In the genomic region with DNA sequence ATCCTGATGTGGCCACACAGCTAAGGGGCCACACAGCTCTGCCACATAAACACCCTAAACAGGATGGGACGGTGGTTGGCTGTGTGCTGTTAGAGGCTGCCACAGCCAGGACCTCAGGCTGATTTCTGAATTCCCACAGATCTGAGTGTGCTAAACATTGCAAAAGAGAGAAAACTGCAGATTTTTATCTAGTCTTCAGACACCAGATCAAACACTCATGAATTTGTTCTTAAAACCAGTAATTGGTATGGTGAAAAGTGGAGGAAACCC, we compare ENCODE assay signal across 27 cellular contexts.
A peak's percentile ranks its signal among the peaks of the same experiment; 100 is the strongest.
DNase-seq lines count a peak whose midpoint lies in the region; ATAC-seq and TF ChIP-seq lines count a peak whose summit lies in the region.
"Had no signal": no experiment of that assay in that cellular context is flagged by ENCODE, and none has a peak within 500 bp of the region (broad histone marks: within the 10 kb centered on the region; RNA-seq: fewer than 3 reads in every experiment).

No MANE protein-coding gene starts in this region.

- H2BK120ac ChIP-seq in neuronal stem cell (ENCODE audit: low read depth, low read length) = no peak overlapping the region

- H3K9me3 Mint-ChIP-seq in WTC11 = no peaks in the 10 kb centered on the region
- H3K9me3 Mint-ChIP-seq in activated CD8-positive, alpha-beta T cell treated with anti-CD3 and anti-CD28 coated beads for 36 hours = peaks cover 3% of the 10 kb centered on the region
- H3K9me3 Mint-ChIP-seq: activated CD4-positive, alpha-beta T cell treated with anti-CD3 and anti-CD28 coated beads, Interleukin-2, amount 10 ng/mL, durations not matched to agents 24 days and 14 days; activated naive CD8-positive, alpha-beta T cell treated with anti-CD3 and anti-CD28 coated beads, Interleukin-2, amount 50 U/mL, for 24 hours; T-helper 2 cell treated with Interferon-gamma antibody and Interleukin-4, amounts not matched to agents 5 μg/mL and 100 μg/mL, for 36 hours had no signal

- H3K27me3 ChIP-seq in GM23248 (replicated peaks; ENCODE audit: insufficient read depth) = no peaks in the 10 kb centered on the region
- H3K27me3 ChIP-seq in neuronal stem cell (ENCODE audit: control insufficient read depth in 3 of 3, insufficient read depth in 3 of 3, low read depth in 1 of 3, low read length in 3 of 3) = no peaks in the 10 kb centered on the region
- H3K27me3 ChIP-seq: foreskin keratinocyte, stomach, tibial artery had no signal

- H3K4me2 ChIP-seq in GM23248 (ENCODE audit: unreplicated experiment) (no peak overlapping the region), neuronal stem cell (ENCODE audit: insufficient read depth, low read length, poor library complexity, severe bottlenecking) (no peak overlapping the region)

- peaks cover 40% of the 10 kb centered on the region for H3K27me3 Mint-ChIP-seq in WTC11 (ENCODE audit: low read depth)
- H3K27me3 Mint-ChIP-seq in activated CD8-positive, alpha-beta T cell treated with anti-CD3 and anti-CD28 coated beads for 36 hours = peaks cover 12% of the 10 kb centered on the region

- no peaks in the 10 kb centered on the region for H3K9me2 ChIP-seq in GM23248 (ENCODE audit: insufficient read depth)

- H3K4me1 Mint-ChIP-seq in WTC11 = peaks cover 95% of the 10 kb centered on the region
- peaks cover 8% of the 10 kb centered on the region for H3K4me1 Mint-ChIP-seq in activated CD8-positive, alpha-beta T cell treated with anti-CD3 and anti-CD28 coated beads for 36 hours (ENCODE audit: low read depth)

- DNase-seq in GM23248 = peak; percentile 34
- no peak for DNase-seq in WTC11 (ENCODE audit: low spot score)
- DNase-seq in fibroblast of villous mesenchyme (ENCODE audit: low read depth) = peak; percentile 6
- no peak for DNase-seq in neuronal stem cell (ENCODE audit: low spot score)
- DNase-seq in activated CD8-positive, alpha-beta memory T cell treated with anti-CD3 and anti-CD28 coated beads, Interleukin-2, amount 50 U/mL, for 48 hours = no peak
- DNase-seq in activated CD8-positive, alpha-beta T cell treated with anti-CD3 and anti-CD28 coated beads for 36 hours = no peak
- DNase-seq in NCI-H146 treated with DMSO at 0.1 percent for 48 hours (lab: John Stamatoyannopoulos, UW; ENCODE audit: unreplicated experiment) = no peak
- DNase-seq: activated CD4-positive, alpha-beta T cell treated with anti-CD3 and anti-CD28 coated beads, Interleukin-2, amount 10 ng/mL, durations not matched to agents 24 days and 14 days; activated naive CD8-positive, alpha-beta T cell treated with anti-CD3 and anti-CD28 coated beads, Interleukin-2, amount 50 U/mL, for 24 hours; activated T-cell treated with anti-CD3 and anti-CD28 coated beads, Interleukin-2, amount 50 U/mL, for 4 hours; DMS153; effector memory CD4-positive, alpha-beta T cell; foreskin keratinocyte; mesenchymal stem cell; NCI-H1092; NCI-H2081; NCI-H2227 treated with DMSO at 0.1 percent for 48 hours; NCI-H526 treated with DMSO at 0.1 percent for 48 hours; SHP77; stimulated activated CD8-positive, alpha-beta memory T cell treated with anti-CD3 and anti-CD28 coated beads, Interleukin-4, amount 100 ng/mL, for 48 hours; stomach; tibial artery had no signal

- no peak overlapping the region for H2BK12ac ChIP-seq in neuronal stem cell (ENCODE audit: low read length)

- H3K4me1 ChIP-seq in GM23248 (ENCODE audit: insufficient read depth) = peaks cover 19% of the 10 kb centered on the region
- H3K4me1 ChIP-seq in neuronal stem cell (ENCODE audit: control insufficient read depth in 2 of 2, insufficient read depth in 1 of 2, low read depth in 1 of 2, low read length in 2 of 2) = peaks cover 44 to 58% of the 10 kb centered on the region in 2 donors

- peaks cover 9% of the 10 kb centered on the region; the same call in 1 of the 2 replicates for H3F3A ChIP-seq in GM23248 (ENCODE audit: insufficient read depth)

- H4K20me1 ChIP-seq in GM23248 (ENCODE audit: insufficient read depth) = no peaks in the 10 kb centered on the region

- no peaks in the 10 kb centered on the region for H3K36me3 ChIP-seq in GM23248 (ENCODE audit: low read depth)
- no peaks in the 10 kb centered on the region for H3K36me3 ChIP-seq in neuronal stem cell (replicated peaks in 1 of 2; ENCODE audit: control insufficient read depth in 2 of 2, insufficient read depth in 2 of 2, low read length in 2 of 2)
- H3K36me3 ChIP-seq: stomach, tibial artery had no signal

- H3K79me1 ChIP-seq in neuronal stem cell (ENCODE audit: low read depth, low read length) = no peaks in the 10 kb centered on the region

- H3K9me3 ChIP-seq in GM23248 (ENCODE audit: low read depth) (no peaks in the 10 kb centered on the region), neuronal stem cell (replicated peaks in 1 of 2; ENCODE audit: control insufficient read depth in 2 of 2, insufficient read depth in 1 of 2, low read depth in 1 of 2, low read length in 2 of 2) (peaks cover 0 to 10% of the 10 kb centered on the region in 2 donors)
- H3K9me3 ChIP-seq: stomach had no signal

- H3K36me3 Mint-ChIP-seq in WTC11 = peaks cover 7% of the 10 kb centered on the region; the same call in 1 of the 2 replicates
- no peaks in the 10 kb centered on the region for H3K36me3 Mint-ChIP-seq in activated CD8-positive, alpha-beta T cell treated with anti-CD3 and anti-CD28 coated beads for 36 hours (ENCODE audit: low read depth)

- no peak overlapping the region for H3K4me3 Mint-ChIP-seq in WTC11
- no peak overlapping the region for H3K4me3 Mint-ChIP-seq in activated CD8-positive, alpha-beta T cell treated with anti-CD3 and anti-CD28 coated beads for 36 hours
- H3K4me3 Mint-ChIP-seq: activated CD4-positive, alpha-beta T cell treated with anti-CD3 and anti-CD28 coated beads, Interleukin-2, amount 10 ng/mL, durations not matched to agents 24 days and 14 days; activated naive CD8-positive, alpha-beta T cell treated with anti-CD3 and anti-CD28 coated beads, Interleukin-2, amount 50 U/mL, for 24 hours; activated T-cell treated with anti-CD3 and anti-CD28 coated beads, Interleukin-2, amount 50 U/mL, for 4 hours; T-helper 2 cell treated with Interferon-gamma antibody and Interleukin-4, amounts not matched to agents 5 μg/mL and 100 μg/mL, for 36 hours had no signal

- H4K91ac ChIP-seq in neuronal stem cell (ENCODE audit: low read depth, low read length, poor library complexity) = no peak overlapping the region

- intact Hi-C loops in activated CD8-positive, alpha-beta T cell treated with anti-CD3 and anti-CD28 coated beads for 36 hours (cut with micrococcal nuclease) = no loop called here

- no peak overlapping the region for H3K23ac ChIP-seq in neuronal stem cell (ENCODE audit: low read depth, low read length, poor library complexity)

- no peak overlapping the region; the same call in 1 of the 2 replicates for H2AFZ ChIP-seq in GM23248
- no peak overlapping the region for H2AFZ ChIP-seq in neuronal stem cell (ENCODE audit: low read length)

- WGBS in GM23248 (ENCODE audit: low coverage in 1 of 2, low lambda C conversion rate in 2 of 2, missing lambda C conversion rate in 2 of 2), 2 experiments = 65 to 67% methylated on average over 1 of the region's 1 CpG
- no CpG with 5 or more reads among the region's 1 CpG for WGBS in neuronal stem cell (ENCODE audit: extremely low coverage in 2 of 2, insufficient read length in 2 of 2, insufficient replicate concordance in 1 of 2), 2 donors

- H2BK15ac ChIP-seq in neuronal stem cell (ENCODE audit: low read length) = no peak overlapping the region

- H3K18ac ChIP-seq in neuronal stem cell (ENCODE audit: low read length) = peak overlapping the region; percentile 68

- TF ChIP-seq CTCF in WTC11 (IDR thresholded peaks at IDR 0.05) (no peak), fibroblast of villous mesenchyme (IDR thresholded peaks at IDR 0.05; ENCODE audit: insufficient read depth, low read depth, low read length) (no peak)
- no peak for TF ChIP-seq CTCF in activated CD8-positive, alpha-beta T cell treated with anti-CD3 and anti-CD28 coated beads for 36 hours (IDR thresholded peaks at IDR 0.05)

- H2AK5ac ChIP-seq in neuronal stem cell (ENCODE audit: low read depth, low read length) = no peak overlapping the region

- in situ Hi-C loops in GM23248 (cut with MboI) = no loop called here

- POLR2A ChIA-PET in WTC11 (lab: Charles Lee) = interaction anchor here (1.1 kb wide), 1 partner anchor 46 kb away, joined by 4 read pairs; no protein-coding TSS in a partner anchor
- POLR2A ChIA-PET in activated CD8-positive, alpha-beta T cell treated with anti-CD3 and anti-CD28 coated beads for 36 hours (lab: Charles Lee) = interaction anchor here (1.0 kb wide), 1 partner anchor 14 kb away, joined by 3 read pairs; no protein-coding TSS in a partner anchor

- no peaks in the 10 kb centered on the region for H3K79me2 ChIP-seq in GM23248 (ENCODE audit: insufficient read depth)

- no peak overlapping the region for H4K8ac ChIP-seq in neuronal stem cell (ENCODE audit: low read depth, low read length)

- peak overlapping the region; percentile 77 for H3K27ac Mint-ChIP-seq in WTC11
- no peak overlapping the region for H3K27ac Mint-ChIP-seq in activated CD8-positive, alpha-beta T cell treated with anti-CD3 and anti-CD28 coated beads for 36 hours
- H3K27ac Mint-ChIP-seq: activated CD4-positive, alpha-beta T cell treated with anti-CD3 and anti-CD28 coated beads, Interleukin-2, amount 10 ng/mL, durations not matched to agents 24 days and 14 days; activated naive CD8-positive, alpha-beta T cell treated with anti-CD3 and anti-CD28 coated beads, Interleukin-2, amount 50 U/mL, for 24 hours; T-helper 2 cell treated with Interferon-gamma antibody and Interleukin-4, amounts not matched to agents 5 μg/mL and 100 μg/mL, for 36 hours had no signal

- no peak overlapping the region for H3K4ac ChIP-seq in neuronal stem cell (ENCODE audit: low read length)

- no peak overlapping the region for H3K27ac ChIP-seq in GM23248
- no peak overlapping the region for H3K27ac ChIP-seq in neuronal stem cell (replicated peaks; ENCODE audit: low read length)
- H3K27ac ChIP-seq: foreskin keratinocyte, stomach, tibial artery, VCaP had no signal

- H3K4me3 ChIP-seq in GM23248 (no peak overlapping the region), fibroblast of villous mesenchyme (ENCODE audit: low read depth, low read length) (no peak overlapping the region), neuronal stem cell (ENCODE audit: low read length in 2 of 2) (no peak overlapping the region)
- H3K4me3 ChIP-seq: skin epidermis, stomach, tibial artery had no signal

- CTCF ChIA-PET in WTC11 (lab: Charles Lee) = interaction anchor here (0.9 to 1.9 kb wide), 4 partner anchors 16 to 142 kb away, joined by 3 to 4 read pairs (median 4); no protein-coding TSS in a partner anchor
- CTCF ChIA-PET in activated CD8-positive, alpha-beta T cell treated with anti-CD3 and anti-CD28 coated beads for 36 hours (lab: Charles Lee) = interaction anchor here (1.4 to 1.9 kb wide), 2 partner anchors 10 to 137 kb away, joined by 3 to 4 read pairs; no protein-coding TSS in a partner anchor

- H3K9ac ChIP-seq in GM23248 = no peak overlapping the region
- no peak overlapping the region for H3K9ac ChIP-seq in neuronal stem cell (ENCODE audit: low read depth, low read length, poor library complexity)

- no peak for ATAC-seq in WTC11
- no peak for ATAC-seq in activated CD8-positive, alpha-beta T cell treated with anti-CD3 and anti-CD28 coated beads for 36 hours
- ATAC-seq: activated naive CD8-positive, alpha-beta T cell treated with anti-CD3 and anti-CD28 coated beads, Interleukin-2, amount 50 U/mL, for 24 hours; activated T-cell treated with anti-CD3 and anti-CD28 coated beads, Interleukin-2, amount 50 U/mL, for 4 hours; esophagus mucosa; foreskin keratinocyte; HepG2 had no signal

- H3K14ac ChIP-seq in neuronal stem cell (ENCODE audit: low read length) = no peak overlapping the region

- H2BK5ac ChIP-seq in neuronal stem cell (ENCODE audit: low read length) = no peak overlapping the region

Comparison
In these comparisons a context has a peak if more than half of its experiments do, and no peak if none do; other contexts are left out.
1. DNase-seq: peak in GM23248 (single experiment) and fibroblast of villous mesenchyme (single experiment); none in WTC11 (single experiment), neuronal stem cell (single experiment), activated CD8-positive, alpha-beta memory T cell treated with anti-CD3 and anti-CD28 coated beads, Interleukin-2, amount 50 U/mL, for 48 hours (single experiment), activated CD8-positive, alpha-beta T cell treated with anti-CD3 and anti-CD28 coated beads for 36 hours (single experiment) and NCI-H146 treated with DMSO at 0.1 percent for 48 hours (single experiment).